Comparison of ENCODE assay signal across 34 cellular contexts in genomic region chr6:111445786-111446395, GRCh38. TPM values are rescaled to one million over a fixed set of nuclear protein-coding genes. Genes with fewer than 3 reads are reported as not detected.
DNase-seq lines count a peak whose midpoint lies in the region; ATAC-seq, FAIRE-seq and TF ChIP-seq lines count a peak whose summit lies in the region.
"Had no signal": no experiment of that assay in that cellular context is flagged by ENCODE, and none has a peak within 500 bp of the region (broad histone marks: within the 10 kb centered on the region; RNA-seq: fewer than 3 reads in every experiment).

No MANE protein-coding gene starts in this region.

- H3K9me3 Mint-ChIP-seq in HFFc6: no peaks in the 10 kb centered on the region
- no peaks in the 10 kb centered on the region for H3K9me3 Mint-ChIP-seq in endothelial cell (ENCODE audit: unreplicated experiment)
- H3K9me3 Mint-ChIP-seq in nephron progenitor cell: no peaks in the 10 kb centered on the region
- no peaks in the 10 kb centered on the region for H3K9me3 Mint-ChIP-seq in stimulated activated naive B cell treated with anti-CD40 and anti-IgM and Interleukin-4, amounts not matched to agents 10 μg/mL and 1 μg/mL and 100 μg/mL, for 72 hours
- H3K9me3 Mint-ChIP-seq: activated CD4-positive, alpha-beta memory T cell treated with anti-CD3 and anti-CD28 coated beads for 36 hours; endodermal cell; immature natural killer cell; naive thymus-derived CD8-positive, alpha-beta T cell; T-cell had no signal

- H3K36me3 ChIP-seq in RWPE2 (ENCODE audit: low read depth): no peaks in the 10 kb centered on the region
- no peaks in the 10 kb centered on the region for H3K36me3 ChIP-seq in kidney (ENCODE audit: control insufficient read depth in 1 of 2, insufficient read depth in 2 of 2, low read length in 2 of 2)
- H3K36me3 ChIP-seq: cardiac muscle cell, esophagus squamous epithelium, gastroesophageal sphincter, Peyer's patch, transverse colon had no signal

- no peak for DNase-seq in HFFc6
- no peak for DNase-seq in RWPE2 (ENCODE audit: low spot score)
- no peak for DNase-seq in endothelial cell (ENCODE audit: low spot score)
- DNase-seq in nephron progenitor cell: no peak
- DNase-seq in NCI-H82 (lab: John Stamatoyannopoulos, UW): no peak
- DNase-seq in stimulated activated naive B cell treated with anti-CD40 and anti-IgM and Interleukin-4, amounts not matched to agents 10 μg/mL and 1 μg/mL and 100 μg/mL, for 72 hours: no peak
- no peak for DNase-seq in kidney
- DNase-seq: activated CD4-positive, alpha-beta memory T cell treated with anti-CD3 and anti-CD28 coated beads for 36 hours; activated CD8-positive, alpha-beta memory T cell treated with anti-CD3 and anti-CD28 coated beads, Interleukin-2, amount 50 U/mL, for 4 hours; activated naive CD4-positive, alpha-beta T cell treated with anti-CD3 and anti-CD28 coated beads, Interleukin-2, amount 50 U/mL, for 16 hours; amniotic stem cell; Calu3; endodermal cell; esophagus squamous epithelium; immature natural killer cell; Karpas-422; midbrain; naive thymus-derived CD8-positive, alpha-beta T cell; NCI-H187; NCI-H524; NK-92 treated with Interleukin-12 subunit alpha and Interleukin-12 subunit beta, amount 100 ng/mL, for 24 hours; Peyer's patch; retina; stimulated activated CD4-positive, alpha-beta T cell treated with anti-CD3 and anti-CD28 coated beads, Interleukin-1b, Interleukin-23, amount 100 ng/mL, for 48 hours; T-cell; transverse colon had no signal

- no peak overlapping the region for H3K9ac ChIP-seq in kidney (ENCODE audit: low read length in 2 of 2)

- H3K4me1 Mint-ChIP-seq in HFFc6 (ENCODE audit: low read depth): peaks cover 63% of the 10 kb centered on the region
- H3K4me1 Mint-ChIP-seq in endothelial cell (ENCODE audit: unreplicated experiment): peaks cover 23% of the 10 kb centered on the region
- H3K4me1 Mint-ChIP-seq in nephron progenitor cell: no peaks in the 10 kb centered on the region
- peaks cover 27 to 40% of the 10 kb centered on the region in 2 donors for H3K4me1 Mint-ChIP-seq in stimulated activated naive B cell treated with anti-CD40 and anti-IgM and Interleukin-4, amounts not matched to agents 10 μg/mL and 1 μg/mL and 100 μg/mL, for 72 hours

- H3K27ac ChIP-seq in RWPE2 (ENCODE audit: poor library complexity, severe bottlenecking) (peak overlapping the region; percentile 75), kidney (ENCODE audit: low read depth in 2 of 2, low read length in 2 of 2) (no peak overlapping the region)
- H3K27ac ChIP-seq: C4-2B, cardiac muscle cell, coronary artery, esophagus squamous epithelium, gastroesophageal sphincter, hepatocyte, Peyer's patch, transverse colon had no signal

- peak; percentile 88 for ATAC-seq in RWPE2 (ENCODE audit: low read depth)
- ATAC-seq in stimulated activated naive B cell treated with anti-CD40 and anti-IgM and Interleukin-4, amounts not matched to agents 10 μg/mL and 1 μg/mL and 100 μg/mL, for 72 hours (replicated peaks): no peak
- ATAC-seq: gastroesophageal sphincter; left lobe of liver; naive thymus-derived CD8-positive, alpha-beta T cell; T-cell had no signal

- peaks cover 21% of the 10 kb centered on the region for H3K36me3 Mint-ChIP-seq in HFFc6 (ENCODE audit: low read depth)
- no peaks in the 10 kb centered on the region for H3K36me3 Mint-ChIP-seq in endothelial cell (ENCODE audit: low read depth, unreplicated experiment)
- peaks cover 9% of the 10 kb centered on the region for H3K36me3 Mint-ChIP-seq in nephron progenitor cell (ENCODE audit: low read depth)
- peaks cover 3% of the 10 kb centered on the region in 2 donors for H3K36me3 Mint-ChIP-seq in stimulated activated naive B cell treated with anti-CD40 and anti-IgM and Interleukin-4, amounts not matched to agents 10 μg/mL and 1 μg/mL and 100 μg/mL, for 72 hours
- H3K36me3 Mint-ChIP-seq: immature natural killer cell had no signal

- H3K27ac Mint-ChIP-seq in HFFc6 (peak overlapping the region; percentile 11), endothelial cell (ENCODE audit: unreplicated experiment) (peak overlapping the region; percentile 67), nephron progenitor cell (peak overlapping the region; percentile 30)
- H3K27ac Mint-ChIP-seq in stimulated activated naive B cell treated with anti-CD40 and anti-IgM and Interleukin-4, amounts not matched to agents 10 μg/mL and 1 μg/mL and 100 μg/mL, for 72 hours: no peak overlapping the region
- H3K27ac Mint-ChIP-seq: activated CD4-positive, alpha-beta memory T cell treated with anti-CD3 and anti-CD28 coated beads for 36 hours; endodermal cell; T-cell had no signal

- H3K4me3 Mint-ChIP-seq in HFFc6 (peak overlapping the region; percentile 12), endothelial cell (ENCODE audit: unreplicated experiment) (no peak overlapping the region), nephron progenitor cell (no peak overlapping the region)
- no peak overlapping the region for H3K4me3 Mint-ChIP-seq in stimulated activated naive B cell treated with anti-CD40 and anti-IgM and Interleukin-4, amounts not matched to agents 10 μg/mL and 1 μg/mL and 100 μg/mL, for 72 hours
- H3K4me3 Mint-ChIP-seq: activated CD4-positive, alpha-beta memory T cell treated with anti-CD3 and anti-CD28 coated beads for 36 hours; endodermal cell; immature natural killer cell; naive thymus-derived CD8-positive, alpha-beta T cell; T-cell had no signal

- H3K4me1 ChIP-seq in RWPE2 (ENCODE audit: insufficient read depth, poor library complexity, severe bottlenecking) (peaks cover 21% of the 10 kb centered on the region), kidney (ENCODE audit: control insufficient read depth in 1 of 2, insufficient read depth in 1 of 2, low read depth in 1 of 2, low read length in 2 of 2) (no peaks in the 10 kb centered on the region)
- H3K4me1 ChIP-seq: Peyer's patch had no signal

- intact Hi-C loops in kidney (cut with DNase I): no loop called here

- TF ChIP-seq CTCF in HFFc6 (IDR thresholded peaks at IDR 0.05) (no peak), RWPE2 (IDR thresholded peaks at IDR 0.05; ENCODE audit: poor library complexity, severe bottlenecking) (no peak), endothelial cell (IDR thresholded peaks at IDR 0.05; ENCODE audit: unreplicated experiment) (no peak), nephron progenitor cell (IDR thresholded peaks at IDR 0.05) (no peak), kidney (IDR thresholded peaks at IDR 0.05; ENCODE audit: borderline replicate concordance, extremely low read depth, insufficient read depth) (no peak)

- no peaks in the 10 kb centered on the region; the same call in 1 of the 2 replicates for H3K27me3 Mint-ChIP-seq in HFFc6 (ENCODE audit: insufficient read depth)
- peaks cover 1% of the 10 kb centered on the region for H3K27me3 Mint-ChIP-seq in endothelial cell (ENCODE audit: unreplicated experiment)
- H3K27me3 Mint-ChIP-seq in nephron progenitor cell (ENCODE audit: low read depth, poor library complexity): no peaks in the 10 kb centered on the region
- H3K27me3 Mint-ChIP-seq in stimulated activated naive B cell treated with anti-CD40 and anti-IgM and Interleukin-4, amounts not matched to agents 10 μg/mL and 1 μg/mL and 100 μg/mL, for 72 hours: no peaks in the 10 kb centered on the region
- H3K27me3 Mint-ChIP-seq: activated CD4-positive, alpha-beta memory T cell treated with anti-CD3 and anti-CD28 coated beads for 36 hours; naive thymus-derived CD8-positive, alpha-beta T cell; T-cell had no signal

- no peak for FAIRE-seq in kidney (lab: Jason Lieb, UNC)
- FAIRE-seq: TTC549 had no signal

- no peaks in the 10 kb centered on the region for H3K9me3 ChIP-seq in RWPE2 (ENCODE audit: severe bottlenecking)
- H3K9me3 ChIP-seq in kidney (ENCODE audit: control insufficient read depth in 1 of 2, low read length in 2 of 2): no peaks in the 10 kb centered on the region
- H3K9me3 ChIP-seq: esophagus squamous epithelium, gastroesophageal sphincter, Peyer's patch, transverse colon had no signal

- no peak overlapping the region for H3K4me3 ChIP-seq in RWPE2 (ENCODE audit: severe bottlenecking)
- H3K4me3 ChIP-seq in kidney (ENCODE audit: low read length in 2 of 2): no peak overlapping the region
- H3K4me3 ChIP-seq: cardiac muscle cell, coronary artery, esophagus squamous epithelium, gastroesophageal sphincter, hepatocyte, Peyer's patch, smooth muscle cell, transverse colon had no signal

- H3K27me3 ChIP-seq in RWPE2 (ENCODE audit: insufficient read depth, poor library complexity, severe bottlenecking): no peaks in the 10 kb centered on the region
- H3K27me3 ChIP-seq: cardiac muscle cell, esophagus squamous epithelium, gastroesophageal sphincter, hepatocyte, Peyer's patch, transverse colon had no signal

RNA-seq across cellular contexts. Expression of gene REV3L, which starts 37.1 kb away (rescaled TPM):
- total RNA-seq in HFFc6 (2021; fragmentation: NEBNext Ultra II Directional; extraction: Animal tissue kit (Norgen Biotek cat#: 25700)): 10 to 100 TPM; 22.4 to 36.3 (median 31.2) TPM
- 19.7 TPM for total RNA-seq in endothelial cell (ENCODE audit: unreplicated experiment)
- 30.0 TPM for total RNA-seq in kidney
- polyA plus RNA-seq in kidney (ENCODE audit: insufficient read depth, low read depth, low replicate concordance): 4.4 TPM
